ENCODE assay signal across 5 cellular contexts in the genomic region with DNA sequence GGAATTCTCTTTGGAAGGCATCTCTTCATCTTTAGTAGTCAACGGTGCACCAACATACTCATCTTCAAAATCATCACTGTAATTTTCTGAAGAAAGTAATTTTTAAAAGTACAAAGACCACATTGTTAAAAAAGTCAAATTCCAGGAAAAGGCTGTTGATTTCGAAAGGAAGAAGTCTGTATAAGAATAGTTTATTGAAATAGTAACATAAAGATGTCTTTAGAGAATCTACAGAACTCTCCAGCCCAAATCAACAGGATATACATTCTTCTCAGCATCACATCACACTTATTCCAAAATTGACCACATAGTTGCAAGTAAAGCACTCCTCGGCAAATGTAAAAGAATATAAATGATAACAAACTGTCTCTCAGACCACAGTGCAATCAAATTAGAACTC.
"Had no signal": no experiment of that assay in that cellular context is flagged by ENCODE, and none has a peak within 500 bp of the region (broad histone marks: within the 10 kb centered on the region; RNA-seq: fewer than 3 reads in every experiment).

No MANE protein-coding gene starts in this region.

- H3K27ac Mint-ChIP-seq: GM23338 had no signal

- H3K4me1 Mint-ChIP-seq: GM23338, H9, IgD-negative memory B cell had no signal

- ATAC-seq: GM23338, HepG2 had no signal

- H3K4me3 Mint-ChIP-seq: GM23338, H9, IgD-negative memory B cell had no signal

- DNase-seq: H9, HCEC 1CT had no signal

- H3K27me3 Mint-ChIP-seq: IgD-negative memory B cell had no signal

- H3K9me3 Mint-ChIP-seq: GM23338, IgD-negative memory B cell had no signal
